Comparison of ENCODE assay signal across 1 cellular context in the genomic region with DNA sequence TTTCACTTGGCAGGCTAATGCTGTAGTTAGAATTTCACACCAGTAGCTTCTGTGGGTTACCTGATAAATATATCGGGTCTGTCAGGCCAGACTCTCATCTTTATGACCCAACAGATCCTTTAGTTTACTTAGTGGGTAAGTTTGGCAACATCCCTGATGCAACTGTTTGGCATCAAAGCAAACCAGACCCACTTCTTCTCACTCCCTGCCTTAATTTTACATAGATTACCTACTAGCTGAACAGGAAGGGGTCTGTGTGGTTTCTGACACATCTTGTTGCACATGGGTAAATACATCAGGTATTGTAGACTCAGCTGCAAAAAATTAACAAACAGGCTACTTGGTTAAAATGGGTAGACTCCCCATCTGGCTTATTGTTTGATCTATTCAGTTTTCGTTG.
TF ChIP-seq lines count a peak whose summit lies in the region.

No MANE protein-coding gene starts in this region.

TF ChIP-seq in GM12891, 5 proteins besides CTCF, POLR2A, EP300 and RAD21:
- no peak for TF ChIP-seq POU2F2 (IDR thresholded peaks at IDR 0.05; ENCODE audit: low read depth, low read length)
- no peak for TF ChIP-seq PAX5 (IDR thresholded peaks at IDR 0.05; ENCODE audit: insufficient read depth, low read length, severe bottlenecking)
- no peak for TF ChIP-seq TAF1 (IDR thresholded peaks at IDR 0.05; ENCODE audit: low read depth, low read length)
- no peak for TF ChIP-seq POLR2AphosphoS5 (IDR thresholded peaks at IDR 0.05; ENCODE audit: low read depth, low read length)
- TF ChIP-seq SPI1 (IDR thresholded peaks at IDR 0.05; ENCODE audit: low read depth, low read length), result no peak
